ENCODE assay signal across 21 cellular contexts in genomic region chr3:37852097-37852496, GRCh38. TPM values are rescaled to one million over a fixed set of nuclear protein-coding genes. Genes with fewer than 3 reads are reported as not detected.
DNase-seq lines count a peak whose midpoint lies in the region; ATAC-seq, FAIRE-seq and TF ChIP-seq lines count a peak whose summit lies in the region.
"Had no signal": no experiment of that assay in that cellular context is flagged by ENCODE, and none has a peak within 500 bp of the region (broad histone marks: within the 10 kb centered on the region; RNA-seq: fewer than 3 reads in every experiment).

No MANE protein-coding gene starts in this region.

- H3K79me2 ChIP-seq in astrocyte (ENCODE audit: insufficient read depth, low read length) = no peaks in the 10 kb centered on the region

- no peak for ATAC-seq in HG03565 (IDR thresholded peaks at IDR 0.05; ENCODE audit: unreplicated experiment)
- ATAC-seq: activated naive CD4-positive, alpha-beta T cell treated with anti-CD3 and anti-CD28 coated beads, Interleukin-2, amount 50 U/mL, for 72 hours; activated T-cell treated with anti-CD3 and anti-CD28 coated beads, Interleukin-2, amount 50 U/mL, for 72 hours; Panc1 had no signal

- DNase-seq in HFFc6 (peak; percentile 39), astrocyte (ENCODE audit: low read depth) (peak; percentile 68), fibroblast of villous mesenchyme (ENCODE audit: low read depth) (peak; percentile 49), spleen (peak; percentile 14), type B pancreatic cell (ENCODE audit: extremely low spot score, unreplicated experiment) (no peak), medulla oblongata (ENCODE audit: extremely low spot score) (no peak)
- DNase-seq: activated CD4-positive, alpha-beta T cell treated with anti-CD3 and anti-CD28 coated beads, Interleukin-2, amount 50 U/mL, for 48 hours; activated T-cell treated with anti-CD3 and anti-CD28 coated beads, Interleukin-2, amount 50 U/mL, for 72 hours; CD4-positive, CD25-positive, alpha-beta regulatory T cell; DMS53; H9; Karpas-422; NCI-H1417; NCI-H2171 treated with DMSO at 0.1 percent for 48 hours; NCI-H82; ovary; small intestine had no signal

- H3K9me3 Mint-ChIP-seq in HFFc6 (no peaks in the 10 kb centered on the region), astrocyte (ENCODE audit: unreplicated experiment) (peaks cover 2% of the 10 kb centered on the region), type B pancreatic cell (no peaks in the 10 kb centered on the region)
- H3K9me3 Mint-ChIP-seq: activated naive CD4-positive, alpha-beta T cell treated with anti-CD3 and anti-CD28 coated beads, Interleukin-2, amount 50 U/mL, for 72 hours; activated T-cell treated with anti-CD3 and anti-CD28 coated beads, Interleukin-2, amount 50 U/mL, for 72 hours; H9 had no signal

- H4K20me1 ChIP-seq in astrocyte (ENCODE audit: insufficient read depth, low read length) = peaks cover 5% of the 10 kb centered on the region

- no peak for TF ChIP-seq POLR2A in spleen (IDR thresholded peaks at IDR 0.05)

- WGBS in spleen, 5 donors = 80 to 95% (median 89%) methylated on average over 1 of the region's 1 CpG

- no peaks in the 10 kb centered on the region for H3K36me3 ChIP-seq in astrocyte (ENCODE audit: insufficient read depth, low read length)
- peaks cover 0 to 14% (median 0%) of the 10 kb centered on the region in 6 donors for H3K36me3 ChIP-seq in spleen
- H3K36me3 ChIP-seq: ovary had no signal

- peaks cover 19% of the 10 kb centered on the region for H3K4me1 Mint-ChIP-seq in HFFc6 (ENCODE audit: low read depth)
- peaks cover 12% of the 10 kb centered on the region for H3K4me1 Mint-ChIP-seq in astrocyte (ENCODE audit: low read depth, unreplicated experiment)
- peaks cover 4% of the 10 kb centered on the region for H3K4me1 Mint-ChIP-seq in type B pancreatic cell (ENCODE audit: unreplicated experiment)
- H3K4me1 Mint-ChIP-seq: CD4-positive, CD25-positive, alpha-beta regulatory T cell had no signal

- H3K27ac Mint-ChIP-seq in HFFc6 = no peak overlapping the region
- H3K27ac Mint-ChIP-seq in astrocyte (ENCODE audit: unreplicated experiment) = peak overlapping the region; percentile 26
- no peak overlapping the region for H3K27ac Mint-ChIP-seq in type B pancreatic cell
- H3K27ac Mint-ChIP-seq: activated naive CD4-positive, alpha-beta T cell treated with anti-CD3 and anti-CD28 coated beads, Interleukin-2, amount 50 U/mL, for 72 hours; activated T-cell treated with anti-CD3 and anti-CD28 coated beads, Interleukin-2, amount 50 U/mL, for 72 hours; CD4-positive, CD25-positive, alpha-beta regulatory T cell had no signal

- no peak overlapping the region for H3K4me2 ChIP-seq in astrocyte (ENCODE audit: low read length)

- no peaks in the 10 kb centered on the region for H3K27me3 ChIP-seq in astrocyte (ENCODE audit: insufficient read depth, low read length)
- H3K27me3 ChIP-seq in spleen (replicated peaks in 1 of 7) = no peaks in the 10 kb centered on the region
- H3K27me3 ChIP-seq: ovary, suprapubic skin had no signal

- H3K27me3 Mint-ChIP-seq in HFFc6 (ENCODE audit: insufficient read depth) = peaks cover 4% of the 10 kb centered on the region; the same call in 1 of the 2 replicates
- H3K27me3 Mint-ChIP-seq in astrocyte (ENCODE audit: low read depth, unreplicated experiment) = peaks cover 5% of the 10 kb centered on the region
- no peaks in the 10 kb centered on the region for H3K27me3 Mint-ChIP-seq in type B pancreatic cell

- H2AFZ ChIP-seq in astrocyte (ENCODE audit: low read depth, low read length) = no peak overlapping the region

- H3K4me1 ChIP-seq in astrocyte (ENCODE audit: insufficient read depth, low read length) (no peaks in the 10 kb centered on the region), spleen (peaks cover 0 to 3% (median 0%) of the 10 kb centered on the region in 6 donors)

- H3K36me3 Mint-ChIP-seq in HFFc6 (ENCODE audit: low read depth) = peaks cover 12% of the 10 kb centered on the region; the same call in 1 of the 2 replicates
- H3K36me3 Mint-ChIP-seq in astrocyte (ENCODE audit: low read depth, unreplicated experiment) = peaks cover 12% of the 10 kb centered on the region
- H3K36me3 Mint-ChIP-seq in type B pancreatic cell = peaks cover 15% of the 10 kb centered on the region
- H3K36me3 Mint-ChIP-seq: activated naive CD4-positive, alpha-beta T cell treated with anti-CD3 and anti-CD28 coated beads, Interleukin-2, amount 50 U/mL, for 72 hours; CD4-positive, CD25-positive, alpha-beta regulatory T cell had no signal

- H3K4me3 Mint-ChIP-seq in HFFc6 = no peak overlapping the region
- no peak overlapping the region for H3K4me3 Mint-ChIP-seq in astrocyte (ENCODE audit: unreplicated experiment)
- H3K4me3 Mint-ChIP-seq in type B pancreatic cell = no peak overlapping the region
- H3K4me3 Mint-ChIP-seq: activated T-cell treated with anti-CD3 and anti-CD28 coated beads, Interleukin-2, amount 50 U/mL, for 72 hours; CD4-positive, CD25-positive, alpha-beta regulatory T cell; H9 had no signal

- no peak overlapping the region for H3K9ac ChIP-seq in astrocyte (ENCODE audit: low read length)

- H3K4me3 ChIP-seq in astrocyte (ENCODE audit: insufficient read depth, low read depth, low read length) = no peak overlapping the region
- H3K4me3 ChIP-seq in fibroblast of villous mesenchyme (ENCODE audit: low read depth, low read length) = no peak overlapping the region
- no peak overlapping the region for H3K4me3 ChIP-seq in spleen
- H3K4me3 ChIP-seq: ovary, suprapubic skin had no signal

- intact Hi-C loops in spleen (cut with DNase I; ENCODE audit: low total_unique reads) = no loop called here

- TF ChIP-seq CTCF in HFFc6 (IDR thresholded peaks at IDR 0.05) (no peak), astrocyte (IDR thresholded peaks at IDR 0.05; ENCODE audit: insufficient read depth, low read depth, low read length) (no peak), fibroblast of villous mesenchyme (IDR thresholded peaks at IDR 0.05; ENCODE audit: insufficient read depth, low read depth, low read length) (no peak), spleen (IDR thresholded peaks at IDR 0.05 in 8 of 11, conservative IDR thresholded peaks at IDR 0.05 in 3 of 11) (no peak), type B pancreatic cell (conservative IDR thresholded peaks at IDR 0.05) (no peak)

- no peak for FAIRE-seq in astrocyte (lab: Jason Lieb, UNC)
- FAIRE-seq: small intestine had no signal

- H3K9me3 ChIP-seq in astrocyte (ENCODE audit: insufficient read depth, low read depth, low read length) (no peaks in the 10 kb centered on the region), spleen (no peaks in the 10 kb centered on the region)
- H3K9me3 ChIP-seq: ovary, suprapubic skin had no signal

- no peak overlapping the region for H3K27ac ChIP-seq in astrocyte (ENCODE audit: low read depth, low read length)
- no peak overlapping the region for H3K27ac ChIP-seq in spleen
- H3K27ac ChIP-seq: ovary, suprapubic skin had no signal

RNA-seq across cellular contexts. Expression of gene CTDSPL, which starts 9.6 kb away (rescaled TPM):
- total RNA-seq in HFFc6 (2021; fragmentation: NEBNext Ultra II Directional; extraction: Animal tissue kit (Norgen Biotek cat#: 25700)) = 10 to 100 TPM; 30.3 to 38.8 (median 36.2) TPM
- 32.9 and 37.9 TPM in 2 replicates for total RNA-seq in astrocyte
- total RNA-seq in fibroblast of villous mesenchyme = 31.6 and 61.7 TPM in 2 replicates
- 10 to 100 TPM; 20.8 to 46.0 (median 31.8) TPM for total RNA-seq in spleen
- polyA plus RNA-seq in spleen = 1 to 10 TPM; 3.9 to 8.7 (median 4.6) TPM
- total RNA-seq in type B pancreatic cell (ENCODE audit: low replicate concordance) = 72.7 and 98.4 TPM in 2 replicates

Comparison
In these comparisons a context has a peak if more than half of its experiments do, and no peak if none do; other contexts are left out.
1. DNase-seq: peak in HFFc6 (single experiment), astrocyte (single experiment), fibroblast of villous mesenchyme (single experiment) and spleen (single experiment); none in type B pancreatic cell (single experiment) and medulla oblongata (single experiment).